Comparison of ENCODE assay signal across 1 cellular context in the genomic region with DNA sequence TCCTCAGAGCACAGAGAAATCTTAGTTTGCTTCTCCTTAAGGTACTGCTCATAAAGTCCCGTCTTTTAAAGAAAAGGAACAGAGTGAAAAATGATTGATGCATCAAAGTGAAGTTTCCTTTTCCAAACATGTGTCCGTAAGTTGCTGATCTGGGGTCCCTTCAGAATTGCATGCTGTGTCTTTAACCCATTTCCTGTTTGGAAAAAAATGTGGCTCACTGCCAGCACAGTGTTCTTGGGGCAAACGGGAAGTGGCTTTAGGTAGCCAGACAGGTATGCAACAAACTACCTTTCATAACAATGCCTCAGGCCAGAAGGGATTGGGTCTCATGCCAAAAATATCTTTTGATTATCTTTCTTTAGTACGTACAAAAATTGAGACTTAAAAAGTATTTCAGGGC.
TF ChIP-seq lines count a peak whose summit lies in the region.

No MANE protein-coding gene starts in this region.

TF ChIP-seq in SK-N-SH, 30 proteins besides CTCF, POLR2A, EP300 and RAD21 (continued from another document):
- TF ChIP-seq, protein P1, sequence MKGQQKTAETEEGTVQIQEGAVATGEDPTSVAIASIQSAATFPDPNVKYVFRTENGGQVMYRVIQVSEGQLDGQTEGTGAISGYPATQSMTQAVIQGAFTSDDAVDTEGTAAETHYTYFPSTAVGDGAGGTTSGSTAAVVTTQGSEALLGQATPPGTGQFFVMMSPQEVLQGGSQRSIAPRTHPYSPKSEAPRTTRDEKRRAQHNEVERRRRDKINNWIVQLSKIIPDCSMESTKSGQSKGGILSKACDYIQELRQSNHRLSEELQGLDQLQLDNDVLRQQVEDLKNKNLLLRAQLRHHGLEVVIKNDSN (IDR thresholded peaks at IDR 0.05; ENCODE audit: borderline replicate concordance, low read depth), result no peak
- no peak for TF ChIP-seq ELF1 (IDR thresholded peaks at IDR 0.05)
TF ChIP-seq in SK-N-SH: peak in this region for 1.
